ENCODE assay signal across 13 cellular contexts in genomic region chr22:19824197-19825015, GRCh38. TPM values are rescaled to one million over a fixed set of nuclear protein-coding genes. Genes with fewer than 3 reads are reported as not detected.
A peak's percentile ranks its signal among the peaks of the same experiment; 100 is the strongest.
DNase-seq lines count a peak whose midpoint lies in the region; ATAC-seq and TF ChIP-seq lines count a peak whose summit lies in the region.
"Had no signal": no experiment of that assay in that cellular context is flagged by ENCODE, and none has a peak within 500 bp of the region (broad histone marks: within the 10 kb centered on the region; RNA-seq: fewer than 3 reads in every experiment).

No MANE protein-coding gene starts in this region.

- H4K20me1 ChIP-seq in KMS-11 (ENCODE audit: insufficient read depth) (no peaks in the 10 kb centered on the region), mammary epithelial cell (ENCODE audit: insufficient read depth, low read length) (no peaks in the 10 kb centered on the region)

- no peak overlapping the region for H2BK5ac ChIP-seq in trophoblast cell (ENCODE audit: low read depth, low read length, poor library complexity)

- H3K9ac ChIP-seq in KMS-11, result peak overlapping the region; percentile 61; the same call in 1 of the 2 replicates
- no peak overlapping the region for H3K9ac ChIP-seq in mammary epithelial cell (ENCODE audit: insufficient read depth, low read length)
- no peak overlapping the region for H3K9ac ChIP-seq in trophoblast cell (ENCODE audit: low read length)

- peaks cover 23% of the 10 kb centered on the region for H3K4me1 ChIP-seq in KMS-11 (ENCODE audit: low read depth, poor library complexity, severe bottlenecking)
- H3K4me1 ChIP-seq in mammary epithelial cell (ENCODE audit: insufficient read depth, low read length), result peaks cover 22% of the 10 kb centered on the region
- H3K4me1 ChIP-seq in trophoblast cell (ENCODE audit: control insufficient read depth in 1 of 2, insufficient read depth in 2 of 2, low read length in 2 of 2), result peaks cover 12 to 16% of the 10 kb centered on the region in 2 experiments
- H3K4me1 ChIP-seq: pancreas had no signal

- 39% methylated on average over 16 of the region's 19 CpGs for WGBS in mammary epithelial cell (ENCODE audit: low coverage, missing lambda C conversion rate)
- WGBS in trophoblast cell (ENCODE audit: extremely low coverage, insufficient coverage, insufficient read length), result no CpG with 5 or more reads among the region's 19 CpGs

- no peaks in the 10 kb centered on the region for H3K27me3 ChIP-seq in KMS-11 (ENCODE audit: insufficient read depth, low read depth)
- H3K27me3 ChIP-seq in mammary epithelial cell (ENCODE audit: insufficient read depth, low read length), result no peaks in the 10 kb centered on the region
- no peaks in the 10 kb centered on the region for H3K27me3 ChIP-seq in trophoblast cell (ENCODE audit: insufficient read depth, low read length)
- H3K27me3 ChIP-seq: pancreas had no signal

- no peak overlapping the region for H4K12ac ChIP-seq in trophoblast cell (ENCODE audit: low read depth, low read length)

- H2AFZ ChIP-seq in KMS-11 (ENCODE audit: low read depth), result no peak overlapping the region
- peak overlapping the region; percentile 19 for H2AFZ ChIP-seq in mammary epithelial cell (ENCODE audit: low read depth, low read length)
- no peak overlapping the region for H2AFZ ChIP-seq in trophoblast cell (ENCODE audit: insufficient read depth, low read length, poor library complexity)

- dilution Hi-C loops in mammary epithelial cell (cut with HindIII; ENCODE audit: low sequenced_read_pairs), result loop anchor here (5.0 kb wide), 1 partner anchor 68 kb away; no protein-coding TSS in a partner anchor

- H3K79me1 ChIP-seq in trophoblast cell (ENCODE audit: low read length), result no peaks in the 10 kb centered on the region

- no peaks in the 10 kb centered on the region; the same call in 1 of the 2 replicates for H3K79me2 ChIP-seq in KMS-11 (ENCODE audit: insufficient read depth, low read depth)
- H3K79me2 ChIP-seq in mammary epithelial cell (ENCODE audit: insufficient read depth, low read length), result no peaks in the 10 kb centered on the region
- H3K79me2 ChIP-seq in trophoblast cell (ENCODE audit: control insufficient read depth, insufficient read depth, low read length, poor library complexity), result no peaks in the 10 kb centered on the region

- H3K9me3 ChIP-seq in mammary epithelial cell (replicated peaks; ENCODE audit: insufficient read depth, low read length) (no peaks in the 10 kb centered on the region), trophoblast cell (ENCODE audit: insufficient read depth, low read depth, low read length) (no peaks in the 10 kb centered on the region)
- H3K9me3 ChIP-seq: pancreas had no signal

- TF ChIP-seq CTCF in KMS-11 (conservative IDR thresholded peaks at IDR 0.05; ENCODE audit: low read depth, low read length), result no peak
- TF ChIP-seq CTCF in mammary epithelial cell (conservative IDR thresholded peaks at IDR 0.05 in 1 of 2, IDR thresholded peaks at IDR 0.05 in 1 of 2; ENCODE audit: extremely low read depth in 1 of 2, insufficient read depth in 1 of 2, low read depth in 1 of 2, low read length in 2 of 2), result no peak

- no peak overlapping the region for H2AK5ac ChIP-seq in trophoblast cell (ENCODE audit: low read length)

- peak overlapping the region; percentile 26 for H3K18ac ChIP-seq in trophoblast cell (ENCODE audit: low read length)

- H3K27ac ChIP-seq in KMS-11 (peak overlapping the region; percentile 95), mammary epithelial cell (ENCODE audit: insufficient read depth, low read depth, low read length) (peak overlapping the region; percentile 41), trophoblast cell (ENCODE audit: low read depth, low read length) (no peak overlapping the region)
- H3K27ac ChIP-seq: pancreas, SK-N-MC had no signal

- no peak overlapping the region for H3K4ac ChIP-seq in trophoblast cell (ENCODE audit: low read depth, low read length)

- intact Hi-C loops in mammary epithelial cell (cut with micrococcal nuclease), result no loop called here

- DNase-seq in D341Med (ENCODE audit: low spot score) (peak; percentile 40), mammary epithelial cell (no peak), trophoblast cell (peak; percentile 48 to 77), NCI-H128 (lab: John Stamatoyannopoulos, UW; ENCODE audit: unreplicated experiment) (no peak)
- DNase-seq in activated T-cell treated with anti-CD3 and anti-CD28 coated beads, Interleukin-2, amount 50 U/mL, for 1 hour, result no peak
- DNase-seq: activated naive CD4-positive, alpha-beta T cell; CD4-positive, CD25-positive, alpha-beta regulatory T cell; NCI-H1105 treated with DMSO at 0.1 percent for 48 hours had no signal

- H3K36me3 ChIP-seq in KMS-11 (ENCODE audit: insufficient read depth) (no peaks in the 10 kb centered on the region), mammary epithelial cell (ENCODE audit: insufficient read depth, low read length) (no peaks in the 10 kb centered on the region), trophoblast cell (ENCODE audit: control insufficient read depth in 1 of 2, insufficient read depth in 2 of 2, low read length in 2 of 2) (peaks cover 0 to 5% of the 10 kb centered on the region in 2 experiments)
- H3K36me3 ChIP-seq: pancreas had no signal

- H4K91ac ChIP-seq in trophoblast cell (ENCODE audit: low read depth, low read length), result no peak overlapping the region

- H2BK120ac ChIP-seq in trophoblast cell (ENCODE audit: insufficient read depth, low read length, poor library complexity), result peak overlapping the region; percentile 41

- no peak overlapping the region for H3K23ac ChIP-seq in trophoblast cell (ENCODE audit: low read length)

- H3K4me2 ChIP-seq in KMS-11 (peak overlapping the region; percentile 73; the same call in 1 of the 2 replicates), mammary epithelial cell (ENCODE audit: insufficient read depth, low read depth, low read length) (peak overlapping the region; percentile 43), trophoblast cell (ENCODE audit: low read length) (no peak overlapping the region)

- in situ Hi-C loops in mammary epithelial cell (cut with MboI; ENCODE audit: low sequenced_read_pairs in 2 of 2), result no loop called here

- CTCF ChIA-PET in mammary epithelial cell (lab: Charles Lee; ENCODE audit: low non-redundant PET), result no interaction called here

- H3K4me3 ChIP-seq in KMS-11 (IDR thresholded peaks at IDR 0.05; ENCODE audit: insufficient read depth, low read depth, low read length) (no peak overlapping the region), mammary epithelial cell (replicated peaks in 1 of 3; ENCODE audit: insufficient read depth in 1 of 3, low read depth in 2 of 3, low read length in 3 of 3) (no peak overlapping the region), trophoblast cell (ENCODE audit: low read depth, low read length) (peak overlapping the region; percentile 32)
- H3K4me3 ChIP-seq: pancreas, SK-N-MC had no signal

- no TSS peak for BruUV-seq in mammary epithelial cell (replicated peaks; lab: Mats Ljungman, UMichigan)

- no peak overlapping the region for H4K8ac ChIP-seq in trophoblast cell (ENCODE audit: low read depth, low read length)

- ATAC-seq in HG03025 (IDR thresholded peaks at IDR 0.05; ENCODE audit: low FRiP score, unreplicated experiment), result no peak
- ATAC-seq in GM18907 (IDR thresholded peaks at IDR 0.05; ENCODE audit: unreplicated experiment), result no peak

- peak overlapping the region; percentile 33 for H3K14ac ChIP-seq in trophoblast cell (ENCODE audit: low read length)

- H2BK12ac ChIP-seq in trophoblast cell (ENCODE audit: low read length), result no peak overlapping the region

RNA-seq across cellular contexts. Expression of gene GNB1L, which starts 30.3 kb away (rescaled TPM):
- 1 to 10 TPM; 3.8 to 7.8 TPM for total RNA-seq in mammary epithelial cell
- polyA plus RNA-seq in mammary epithelial cell, result 7.9 TPM
- 0.93 TPM for polyA minus RNA-seq in mammary epithelial cell
- polyA plus RNA-seq in trophoblast cell (2013), result 10.4 and 11.5 TPM in 2 replicates

RNA-seq across cellular contexts. Expression of gene RTL10, which starts 30.3 kb away (rescaled TPM):
- 10 to 100 TPM; 20.7 to 21.9 TPM for total RNA-seq in mammary epithelial cell
- polyA plus RNA-seq in mammary epithelial cell, result 17.8 TPM
- 72.2 TPM for polyA minus RNA-seq in mammary epithelial cell
- polyA plus RNA-seq in trophoblast cell (2013), result 10.8 and 11.6 TPM in 2 replicates

Comparison
In these comparisons a context has a peak if more than half of its experiments do, and no peak if none do; other contexts are left out.
1. DNase-seq: peak in D341Med (single experiment) and trophoblast cell (2 of 2); none in mammary epithelial cell (single experiment), NCI-H128 (single experiment) and activated T-cell treated with anti-CD3 and anti-CD28 coated beads, Interleukin-2, amount 50 U/mL, for 1 hour (single experiment).